ENCODE assay signal across 13 cellular contexts in genomic region chr19:55673465-55673864, GRCh38. TPM values are rescaled to one million over a fixed set of nuclear protein-coding genes. Genes with fewer than 3 reads are reported as not detected.
DNase-seq lines count a peak whose midpoint lies in the region; ATAC-seq and TF ChIP-seq lines count a peak whose summit lies in the region.
"Had no signal": no experiment of that assay in that cellular context is flagged by ENCODE, and none has a peak within 500 bp of the region (broad histone marks: within the 10 kb centered on the region; RNA-seq: fewer than 3 reads in every experiment).

No MANE protein-coding gene starts in this region.

- CTCF ChIA-PET in activated CD8-positive, alpha-beta memory T cell treated with anti-CD3 and anti-CD28 coated beads, Interleukin-2, amount 10 ng/mL, durations not matched to agents 7 days and 5 days (lab: Charles Lee): interaction anchor here (1.0 to 2.0 kb wide), 5 partner anchors 17 to 533 kb away, joined by 3 to 6 read pairs (median 4); partner anchors contain the start of gene U2AF2

- H3K4me3 Mint-ChIP-seq in activated CD8-positive, alpha-beta memory T cell treated with anti-CD3 and anti-CD28 coated beads, Interleukin-2, amount 10 ng/mL, durations not matched to agents 7 days and 5 days: no peak overlapping the region
- H3K4me3 Mint-ChIP-seq in IgD-negative memory B cell: peak overlapping the region in 3 of 4 donors; percentile 33 to 80 (median 55)
- H3K4me3 Mint-ChIP-seq in activated naive CD8-positive, alpha-beta T cell: peak overlapping the region; percentile 21
- H3K4me3 Mint-ChIP-seq in neural crest cell: peak overlapping the region; percentile 77

- H3K27me3 Mint-ChIP-seq in activated CD8-positive, alpha-beta memory T cell treated with anti-CD3 and anti-CD28 coated beads, Interleukin-2, amount 10 ng/mL, durations not matched to agents 7 days and 5 days: no peaks in the 10 kb centered on the region
- no peaks in the 10 kb centered on the region for H3K27me3 Mint-ChIP-seq in IgD-negative memory B cell
- no peaks in the 10 kb centered on the region for H3K27me3 Mint-ChIP-seq in activated naive CD8-positive, alpha-beta T cell
- peaks cover 9% of the 10 kb centered on the region for H3K27me3 Mint-ChIP-seq in neural crest cell (ENCODE audit: low read depth)

- TF ChIP-seq POLR2A in gastrocnemius medialis (IDR thresholded peaks at IDR 0.05): no peak

- in situ Hi-C loops in gastrocnemius medialis (cut with MboI; ENCODE audit: low sequenced_read_pairs in 4 of 4): no loop called here

- peaks cover 53% of the 10 kb centered on the region for H3K4me1 Mint-ChIP-seq in activated CD8-positive, alpha-beta memory T cell treated with anti-CD3 and anti-CD28 coated beads, Interleukin-2, amount 10 ng/mL, durations not matched to agents 7 days and 5 days
- H3K4me1 Mint-ChIP-seq in IgD-negative memory B cell (peaks cover 30 to 40% (median 36%) of the 10 kb centered on the region in 3 donors), neural crest cell (peaks cover 50% of the 10 kb centered on the region)
- H3K4me1 Mint-ChIP-seq in activated naive CD8-positive, alpha-beta T cell (ENCODE audit: low read depth): peaks cover 56% of the 10 kb centered on the region

- H3K27me3 ChIP-seq in gastrocnemius medialis: no peaks in the 10 kb centered on the region
- H3K27me3 ChIP-seq: ascending aorta, thyroid gland had no signal

- ATAC-seq in activated CD8-positive, alpha-beta memory T cell treated with anti-CD3 and anti-CD28 coated beads, Interleukin-2, amount 10 ng/mL, durations not matched to agents 7 days and 5 days: no peak
- ATAC-seq in gastrocnemius medialis: no peak

- no peaks in the 10 kb centered on the region for H3K9me3 ChIP-seq in gastrocnemius medialis
- H3K9me3 ChIP-seq: ascending aorta, thyroid gland had no signal

- intact Hi-C loops in posterior vena cava (cut with DNase I): no loop called here
- intact Hi-C loops in gastrocnemius medialis (cut with DNase I; ENCODE audit: low total_unique reads): no loop called here

- H3K36me3 ChIP-seq in gastrocnemius medialis: peaks cover 0 to 33% of the 10 kb centered on the region in 2 donors

- no peaks in the 10 kb centered on the region for H3K9me3 Mint-ChIP-seq in activated CD8-positive, alpha-beta memory T cell treated with anti-CD3 and anti-CD28 coated beads, Interleukin-2, amount 10 ng/mL, durations not matched to agents 7 days and 5 days (ENCODE audit: low read depth)
- H3K9me3 Mint-ChIP-seq in IgD-negative memory B cell (no peaks in the 10 kb centered on the region), neural crest cell (no peaks in the 10 kb centered on the region)
- no peaks in the 10 kb centered on the region for H3K9me3 Mint-ChIP-seq in activated naive CD8-positive, alpha-beta T cell (ENCODE audit: low read depth)

- H3K27ac Mint-ChIP-seq in activated CD8-positive, alpha-beta memory T cell treated with anti-CD3 and anti-CD28 coated beads, Interleukin-2, amount 10 ng/mL, durations not matched to agents 7 days and 5 days: peak overlapping the region; percentile 48
- peak overlapping the region; percentile 87 to 91 (median 90) for H3K27ac Mint-ChIP-seq in IgD-negative memory B cell
- peak overlapping the region; percentile 55 for H3K27ac Mint-ChIP-seq in activated naive CD8-positive, alpha-beta T cell
- H3K27ac Mint-ChIP-seq in neural crest cell (ENCODE audit: unreplicated experiment): no peak overlapping the region

- no peak overlapping the region for H3K4me3 ChIP-seq in gastrocnemius medialis
- H3K4me3 ChIP-seq: thyroid gland had no signal

- H3K36me3 Mint-ChIP-seq in activated CD8-positive, alpha-beta memory T cell treated with anti-CD3 and anti-CD28 coated beads, Interleukin-2, amount 10 ng/mL, durations not matched to agents 7 days and 5 days: peaks cover 33% of the 10 kb centered on the region
- H3K36me3 Mint-ChIP-seq in IgD-negative memory B cell: peaks cover 2% of the 10 kb centered on the region
- H3K36me3 Mint-ChIP-seq in activated naive CD8-positive, alpha-beta T cell: no peaks in the 10 kb centered on the region
- peaks cover 17% of the 10 kb centered on the region for H3K36me3 Mint-ChIP-seq in neural crest cell (ENCODE audit: low read depth)

- TF ChIP-seq CTCF in neural crest cell (conservative IDR thresholded peaks at IDR 0.05) (no peak), gastrocnemius medialis (IDR thresholded peaks at IDR 0.05 in 4 of 5, conservative IDR thresholded peaks at IDR 0.05 in 1 of 5) (no peak)

- DNase-seq in activated CD8-positive, alpha-beta memory T cell treated with anti-CD3 and anti-CD28 coated beads, Interleukin-2, amount 10 ng/mL, durations not matched to agents 7 days and 5 days: no peak
- no peak for DNase-seq in activated CD8-positive, alpha-beta memory T cell treated with anti-CD3 and anti-CD28 coated beads for 24 hours
- no peak for DNase-seq in neural crest cell (ENCODE audit: low read depth, low spot score)
- no peak for DNase-seq in NCI-H526 (lab: John Stamatoyannopoulos, UW)
- no peak for DNase-seq in posterior vena cava (ENCODE audit: low spot score)
- DNase-seq in gastrocnemius medialis: no peak
- DNase-seq: activated CD4-positive, alpha-beta T cell treated with anti-CD3 and anti-CD28 coated beads, Interleukin-2, amount 50 U/mL, for 1 hour; hippocampal formation; NCI-H187 treated with DMSO at 0.1 percent for 48 hours; thyroid gland had no signal

- H3K4me1 ChIP-seq in gastrocnemius medialis: peaks cover 27 to 36% of the 10 kb centered on the region in 2 donors

- no peak overlapping the region for H3K27ac ChIP-seq in gastrocnemius medialis
- H3K27ac ChIP-seq: thyroid gland had no signal

RNA-seq across cellular contexts. Expression of gene EPN1, which starts 1.6 kb away (rescaled TPM):
- 10 to 100 TPM; 55.7 to 63.7 TPM for total RNA-seq in activated CD8-positive, alpha-beta memory T cell treated with anti-CD3 and anti-CD28 coated beads, Interleukin-2, amount 10 ng/mL, durations not matched to agents 7 days and 5 days
- polyA plus RNA-seq in IgD-negative memory B cell: 29.9 TPM
- total RNA-seq in neural crest cell (129 and 130 TPM in 2 replicates), posterior vena cava (10 to 100 TPM; 75.5 to 76.4 TPM), gastrocnemius medialis (100 to 1,000 TPM in 3 of 4 donors, 10 to 100 TPM in 1; 58.7 to 214 (median 190) TPM)

RNA-seq across cellular contexts. Expression of gene U2AF2, which starts 18.6 kb away (rescaled TPM):
- total RNA-seq in activated CD8-positive, alpha-beta memory T cell treated with anti-CD3 and anti-CD28 coated beads, Interleukin-2, amount 10 ng/mL, durations not matched to agents 7 days and 5 days: 100 to 1,000 TPM; 284 to 324 TPM
- 14.2 TPM for polyA plus RNA-seq in IgD-negative memory B cell
- 342 and 365 TPM in 2 replicates for total RNA-seq in neural crest cell
- total RNA-seq in posterior vena cava: 10 to 100 TPM; 89.3 to 91.7 TPM
- 10 to 100 TPM; 38.1 to 60.2 (median 50.1) TPM for total RNA-seq in gastrocnemius medialis

RNA-seq across cellular contexts. Expression of gene CCDC106, which starts 25.5 kb away (rescaled TPM):
- 1 to 10 TPM; 5.9 TPM for total RNA-seq in activated CD8-positive, alpha-beta memory T cell treated with anti-CD3 and anti-CD28 coated beads, Interleukin-2, amount 10 ng/mL, durations not matched to agents 7 days and 5 days
- 16.0 TPM for polyA plus RNA-seq in IgD-negative memory B cell
- 18.7 and 18.9 TPM in 2 replicates for total RNA-seq in neural crest cell
- 10 to 100 TPM in 1 of 2 donors, 1 to 10 TPM in 1; 8.6 to 13.6 TPM for total RNA-seq in posterior vena cava
- 10 to 100 TPM in 2 of 4 donors, 1 to 10 TPM in 2; 6.3 to 21.2 (median 12.6) TPM for total RNA-seq in gastrocnemius medialis

RNA-seq across cellular contexts. Expression of gene ZNF581, which starts 30.0 kb away (rescaled TPM):
- total RNA-seq in activated CD8-positive, alpha-beta memory T cell treated with anti-CD3 and anti-CD28 coated beads, Interleukin-2, amount 10 ng/mL, durations not matched to agents 7 days and 5 days: 10 to 100 TPM; 23.7 to 25.4 TPM
- 79.3 TPM for polyA plus RNA-seq in IgD-negative memory B cell
- total RNA-seq in neural crest cell: 40.8 and 41.9 TPM in 2 replicates
- total RNA-seq in posterior vena cava: 10 to 100 TPM in 1 of 2 donors, 1 to 10 TPM in 1; 8.0 to 12.0 TPM
- 10 to 100 TPM in 3 of 4 donors, 1 to 10 TPM in 1; 9.9 to 17.3 (median 13.7) TPM for total RNA-seq in gastrocnemius medialis

RNA-seq across cellular contexts. Expression of gene ZNF580, which starts 32.7 kb away (rescaled TPM):
- 10 to 100 TPM; 33.1 to 33.7 TPM for total RNA-seq in activated CD8-positive, alpha-beta memory T cell treated with anti-CD3 and anti-CD28 coated beads, Interleukin-2, amount 10 ng/mL, durations not matched to agents 7 days and 5 days
- 38.4 TPM for polyA plus RNA-seq in IgD-negative memory B cell
- total RNA-seq in neural crest cell (39.1 and 41.8 TPM in 2 replicates), posterior vena cava (10 to 100 TPM; 32.0 to 36.7 TPM), gastrocnemius medialis (10 to 100 TPM in 1 of 4 donors, 1 to 10 TPM in 3; 1.5 to 12.3 (median 7.2) TPM)
